ENCODE assay signal across 8 cellular contexts in the genomic region with DNA sequence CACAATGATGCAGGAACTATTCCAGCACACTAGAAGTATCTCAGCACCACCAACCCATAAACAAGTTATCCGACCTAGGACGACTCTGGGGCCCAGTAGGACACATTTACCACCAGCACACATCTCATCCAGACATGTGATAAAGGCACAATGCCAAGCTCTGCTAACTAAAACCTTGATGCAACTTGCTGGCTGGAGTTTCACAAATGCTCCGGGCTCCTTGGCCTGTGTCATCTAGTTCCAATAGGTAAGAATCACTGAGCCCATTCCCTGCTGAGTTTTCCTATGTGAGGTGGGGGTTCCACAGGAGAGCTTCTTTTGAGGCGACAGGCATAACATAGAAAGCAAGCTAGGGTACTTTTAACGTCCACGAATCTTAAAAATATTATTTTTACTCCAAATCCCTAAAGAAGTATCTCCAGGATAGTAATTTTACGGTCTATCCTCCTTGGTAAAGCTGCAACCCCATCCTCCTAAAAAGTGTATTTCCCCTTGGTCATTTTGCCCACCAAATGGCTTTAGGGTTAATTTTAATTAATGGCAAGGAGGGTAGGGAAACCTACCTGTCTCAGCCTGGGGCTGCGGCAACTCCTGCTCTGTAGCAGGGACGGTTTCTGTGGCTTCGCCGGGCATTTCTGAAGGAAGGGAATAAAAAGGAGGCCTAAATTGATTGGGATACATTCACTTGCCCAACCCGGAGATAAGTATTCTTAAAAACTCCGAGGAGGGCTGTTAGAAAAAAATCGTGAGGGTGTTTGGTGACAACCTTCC. TPM values are rescaled to one million over a fixed set of nuclear protein-coding genes. Genes with fewer than 3 reads are reported as not detected.
DNase-seq lines count a peak whose midpoint lies in the region; ATAC-seq and TF ChIP-seq lines count a peak whose summit lies in the region.

No MANE protein-coding gene starts in this region.

- no peaks in the 10 kb centered on the region for H3K27me3 ChIP-seq in BLaER1 treated with 17β-estradiol and CSF1 and Interleukin-3, amounts not matched to agents 10 nM and 100 nM
- no peaks in the 10 kb centered on the region for H3K27me3 ChIP-seq in HUES64 (ENCODE audit: insufficient read depth, low read length)

- H3K27ac Mint-ChIP-seq in activated T-helper 2 cell treated with anti-CD3 and anti-CD28 coated beads, Interferon-gamma antibody, Interleukin-2, Interleukin-4, amounts not matched to agents 10 μg/mL and 5 μg/mL and 100 μg/mL, durations not matched to agents 14 hours and 24 hours and 36 hours, result peak overlapping the region; percentile 96
- peak overlapping the region; percentile 98 for H3K27ac Mint-ChIP-seq in glutamatergic neuron (ENCODE audit: unreplicated experiment)

- H3K4me1 ChIP-seq in BLaER1 treated with 17β-estradiol and CSF1 and Interleukin-3, amounts not matched to agents 10 nM and 100 nM, result peaks cover 54 to 67% (median 58%) of the 10 kb centered on the region in 10 experiments
- H3K4me1 ChIP-seq in HUES64 (ENCODE audit: insufficient read depth, low read length), result peaks cover 44% of the 10 kb centered on the region

- H4K20me1 ChIP-seq in BLaER1 treated with 17β-estradiol and CSF1 and Interleukin-3, amounts not matched to agents 10 nM and 100 nM, result peaks cover 42 to 55% (median 52%) of the 10 kb centered on the region in 11 experiments

- TF ChIP-seq CTCF in glutamatergic neuron (IDR thresholded peaks at IDR 0.05; ENCODE audit: partially characterized antibody, unreplicated experiment) (no peak), omental fat pad (IDR thresholded peaks at IDR 0.05) (no peak)

- ATAC-seq in omental fat pad (ENCODE audit: low FRiP score), result peak; percentile 29

- H3K4me3 Mint-ChIP-seq in activated T-helper 2 cell treated with anti-CD3 and anti-CD28 coated beads, Interferon-gamma antibody, Interleukin-2, Interleukin-4, amounts not matched to agents 10 μg/mL and 5 μg/mL and 100 μg/mL, durations not matched to agents 14 hours and 24 hours and 36 hours (ENCODE audit: low read depth), result peak overlapping the region; percentile 96
- H3K4me3 Mint-ChIP-seq in glutamatergic neuron (ENCODE audit: unreplicated experiment), result peak overlapping the region; percentile 98

- H3K9me3 Mint-ChIP-seq in activated T-helper 2 cell treated with anti-CD3 and anti-CD28 coated beads, Interferon-gamma antibody, Interleukin-2, Interleukin-4, amounts not matched to agents 10 μg/mL and 5 μg/mL and 100 μg/mL, durations not matched to agents 14 hours and 24 hours and 36 hours, result no peaks in the 10 kb centered on the region
- peaks cover 10% of the 10 kb centered on the region for H3K9me3 Mint-ChIP-seq in glutamatergic neuron (ENCODE audit: unreplicated experiment)

- H3K4me1 Mint-ChIP-seq in activated T-helper 2 cell treated with anti-CD3 and anti-CD28 coated beads, Interferon-gamma antibody, Interleukin-2, Interleukin-4, amounts not matched to agents 10 μg/mL and 5 μg/mL and 100 μg/mL, durations not matched to agents 14 hours and 24 hours and 36 hours (ENCODE audit: low read depth), result peaks cover 50% of the 10 kb centered on the region
- H3K4me1 Mint-ChIP-seq in glutamatergic neuron (ENCODE audit: low read depth, unreplicated experiment), result peaks cover 36% of the 10 kb centered on the region

- peak overlapping the region; percentile 85 to 98 (median 88) for H3K4me3 ChIP-seq in BLaER1 treated with 17β-estradiol and CSF1 and Interleukin-3, amounts not matched to agents 10 nM and 100 nM
- peak overlapping the region; percentile 85 for H3K4me3 ChIP-seq in HUES64 (ENCODE audit: low read length)

- peak overlapping the region; percentile 90 to 99 (median 96) for H3K9ac ChIP-seq in BLaER1 treated with 17β-estradiol and CSF1 and Interleukin-3, amounts not matched to agents 10 nM and 100 nM
- H3K9ac ChIP-seq in HUES64 (ENCODE audit: low read depth, low read length), result peak overlapping the region; percentile 98

- H3K4me2 ChIP-seq in BLaER1 treated with 17β-estradiol and CSF1 and Interleukin-3, amounts not matched to agents 10 nM and 100 nM, result peak overlapping the region; percentile 84 to 98 (median 93)

- H3K27me3 Mint-ChIP-seq in activated T-helper 2 cell treated with anti-CD3 and anti-CD28 coated beads, Interferon-gamma antibody, Interleukin-2, Interleukin-4, amounts not matched to agents 10 μg/mL and 5 μg/mL and 100 μg/mL, durations not matched to agents 14 hours and 24 hours and 36 hours (ENCODE audit: low read depth), result no peaks in the 10 kb centered on the region
- peaks cover 2% of the 10 kb centered on the region for H3K27me3 Mint-ChIP-seq in glutamatergic neuron (ENCODE audit: unreplicated experiment)

- peaks cover 39 to 77% (median 69%) of the 10 kb centered on the region in 11 experiments for H3K36me3 ChIP-seq in BLaER1 treated with 17β-estradiol and CSF1 and Interleukin-3, amounts not matched to agents 10 nM and 100 nM
- peaks cover 67% of the 10 kb centered on the region for H3K36me3 ChIP-seq in HUES64 (ENCODE audit: insufficient read depth, low read length)

- intact Hi-C loops in activated T-helper 2 cell treated with anti-CD3 and anti-CD28 coated beads, Interferon-gamma antibody, Interleukin-2, Interleukin-4, amounts not matched to agents 10 μg/mL and 5 μg/mL and 100 μg/mL, durations not matched to agents 14 hours and 24 hours and 36 hours (cut with micrococcal nuclease), result loop anchor here (2.0 kb wide), 3 partner anchors 87 to 363 kb away; a partner anchor contains a TSS

- no peak for DNase-seq in activated T-helper 2 cell treated with anti-CD3 and anti-CD28 coated beads, Interferon-gamma antibody, Interleukin-2, Interleukin-4, amounts not matched to agents 10 μg/mL and 5 μg/mL and 100 μg/mL, durations not matched to agents 14 hours and 24 hours and 36 hours (ENCODE audit: low spot score)
- DNase-seq in glutamatergic neuron (no peak), omental fat pad (ENCODE audit: low spot score) (peak; percentile 45), NCI-H146 (lab: John Stamatoyannopoulos, UW) (no peak), NCI-H82 treated with DMSO at 0.1 percent for 48 hours (lab: John Stamatoyannopoulos, UW; ENCODE audit: unreplicated experiment) (no peak), cerebellar cortex (ENCODE audit: low spot score) (no peak)

- WGBS in HUES64, result 2% methylated on average over 14 of the region's 14 CpGs

- H3K36me3 Mint-ChIP-seq in activated T-helper 2 cell treated with anti-CD3 and anti-CD28 coated beads, Interferon-gamma antibody, Interleukin-2, Interleukin-4, amounts not matched to agents 10 μg/mL and 5 μg/mL and 100 μg/mL, durations not matched to agents 14 hours and 24 hours and 36 hours (ENCODE audit: low read depth), result peaks cover 79% of the 10 kb centered on the region
- H3K36me3 Mint-ChIP-seq in glutamatergic neuron (ENCODE audit: unreplicated experiment), result peaks cover 11% of the 10 kb centered on the region

- no peaks in the 10 kb centered on the region for H3K9me3 ChIP-seq in BLaER1 treated with 17β-estradiol and CSF1 and Interleukin-3, amounts not matched to agents 10 nM and 100 nM (replicated peaks in 1 of 11)
- no peaks in the 10 kb centered on the region for H3K9me3 ChIP-seq in HUES64 (ENCODE audit: insufficient read depth, low read depth, low read length)

- peak overlapping the region; percentile 85 to 98 (median 95) for H3K27ac ChIP-seq in BLaER1 treated with 17β-estradiol and CSF1 and Interleukin-3, amounts not matched to agents 10 nM and 100 nM
- H3K27ac ChIP-seq in HUES64 (ENCODE audit: low read depth, low read length), result peak overlapping the region; percentile 92

RNA-seq across cellular contexts. Expression of a gene that starts 1.0 kb away (rescaled TPM):
- polyA plus RNA-seq in HUES64 (2013, experiment 1 of 2), result 1,225 TPM
- polyA plus RNA-seq in HUES64 (2013, experiment 2 of 2), result 1,552 TPM
- total RNA-seq in activated T-helper 2 cell treated with anti-CD3 and anti-CD28 coated beads, Interferon-gamma antibody, Interleukin-2, Interleukin-4, amounts not matched to agents 10 μg/mL and 5 μg/mL and 100 μg/mL, durations not matched to agents 14 hours and 24 hours and 36 hours, result 1,037 and 1,093 TPM in 2 replicates
- total RNA-seq in glutamatergic neuron (ENCODE audit: unreplicated experiment), result 589 TPM
- total RNA-seq in omental fat pad, result 1,000 to 10,000 TPM in 2 of 4 donors, 100 to 1,000 TPM in 2; 968 to 1,190 (median 1,074) TPM

RNA-seq across cellular contexts. Expression of a gene that starts 28.0 kb away (rescaled TPM):
- polyA plus RNA-seq in HUES64 (2013, experiment 1 of 2), result 60.6 TPM
- polyA plus RNA-seq in HUES64 (2013, experiment 2 of 2), result 62.6 TPM
- total RNA-seq in activated T-helper 2 cell treated with anti-CD3 and anti-CD28 coated beads, Interferon-gamma antibody, Interleukin-2, Interleukin-4, amounts not matched to agents 10 μg/mL and 5 μg/mL and 100 μg/mL, durations not matched to agents 14 hours and 24 hours and 36 hours, result 59.4 and 63.9 TPM in 2 replicates
- total RNA-seq in glutamatergic neuron (ENCODE audit: unreplicated experiment) (11.3 TPM), omental fat pad (10 to 100 TPM in 1 of 4 donors, 1 to 10 TPM in 3; 2.8 to 10.7 (median 5.5) TPM)

RNA-seq across cellular contexts. Expression of a gene that starts 36.0 kb away (rescaled TPM):
- 371 TPM for polyA plus RNA-seq in HUES64 (2013, experiment 1 of 2)
- 392 TPM for polyA plus RNA-seq in HUES64 (2013, experiment 2 of 2)
- 293 and 298 TPM in 2 replicates for total RNA-seq in activated T-helper 2 cell treated with anti-CD3 and anti-CD28 coated beads, Interferon-gamma antibody, Interleukin-2, Interleukin-4, amounts not matched to agents 10 μg/mL and 5 μg/mL and 100 μg/mL, durations not matched to agents 14 hours and 24 hours and 36 hours
- total RNA-seq in glutamatergic neuron (ENCODE audit: unreplicated experiment) (180 TPM), omental fat pad (100 to 1,000 TPM in 1 of 4 donors, 10 to 100 TPM in 3; 80.7 to 103 (median 84.6) TPM)

RNA-seq across cellular contexts. Expression of a gene that starts 39.0 kb away (rescaled TPM):
- 2.4 TPM for polyA plus RNA-seq in HUES64 (2013, experiment 1 of 2)
- 2.5 TPM for polyA plus RNA-seq in HUES64 (2013, experiment 2 of 2)
- total RNA-seq in activated T-helper 2 cell treated with anti-CD3 and anti-CD28 coated beads, Interferon-gamma antibody, Interleukin-2, Interleukin-4, amounts not matched to agents 10 μg/mL and 5 μg/mL and 100 μg/mL, durations not matched to agents 14 hours and 24 hours and 36 hours, result 1.2 and 2.9 TPM in 2 replicates
- total RNA-seq in glutamatergic neuron (ENCODE audit: unreplicated experiment), result 1.5 TPM
- total RNA-seq in omental fat pad, result 10 to 100 TPM in 1 of 4 donors, 1 to 10 TPM in 2, not detected in 1; 3.1 to 18.7 (median 4.1) TPM
